1 cellular context compared by ENCODE assay signal in the genomic region with DNA sequence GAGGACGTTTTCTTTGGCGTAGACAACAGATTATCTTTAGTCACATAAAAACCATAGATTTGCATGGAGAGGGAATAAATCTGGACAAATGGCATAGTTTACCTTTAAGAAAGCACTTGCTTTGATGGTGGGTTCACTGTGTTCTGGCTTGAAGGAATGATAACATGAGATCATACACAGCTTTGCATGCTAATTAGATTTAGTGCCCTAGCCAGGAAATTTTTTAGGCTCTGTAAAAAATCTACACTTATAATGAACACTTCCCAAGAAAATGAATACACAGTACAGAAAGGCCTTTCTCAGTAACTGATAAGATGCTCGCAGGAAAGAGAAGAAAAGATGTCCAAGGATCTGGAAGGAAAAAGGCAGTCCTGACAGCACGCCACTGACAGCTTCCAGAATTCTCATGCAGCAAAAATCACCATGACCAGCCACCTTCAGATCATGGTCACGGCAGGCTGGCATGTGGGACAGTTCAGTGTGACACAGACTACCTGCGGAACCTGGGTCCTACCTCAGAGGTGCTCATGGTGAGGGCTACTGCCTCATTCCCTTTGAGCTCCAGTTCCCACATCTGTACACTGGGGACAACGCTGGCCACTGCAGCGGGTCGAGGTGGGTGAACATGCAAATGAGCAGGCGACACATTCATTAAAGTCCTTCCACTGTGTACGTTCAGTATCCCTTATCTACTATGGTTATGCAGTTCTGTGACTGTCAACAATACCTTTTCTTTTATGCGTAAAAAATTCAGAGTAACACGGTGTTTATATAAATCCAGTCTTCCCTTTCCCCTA.
A peak's percentile ranks its signal among the peaks of the same experiment; 100 is the strongest.
TF ChIP-seq lines count a peak whose summit lies in the region.

No MANE protein-coding gene starts in this region.

TF ChIP-seq in GM12878, 131 proteins besides CTCF, POLR2A, EP300 and RAD21 (continued from another document):
- TF ChIP-seq POU2F2 (IDR thresholded peaks at IDR 0.05; ENCODE audit: borderline replicate concordance, low read depth, low read length) = peak; percentile 52; the same call in 1 of the 3 replicates
- TF ChIP-seq, protein P1, sequence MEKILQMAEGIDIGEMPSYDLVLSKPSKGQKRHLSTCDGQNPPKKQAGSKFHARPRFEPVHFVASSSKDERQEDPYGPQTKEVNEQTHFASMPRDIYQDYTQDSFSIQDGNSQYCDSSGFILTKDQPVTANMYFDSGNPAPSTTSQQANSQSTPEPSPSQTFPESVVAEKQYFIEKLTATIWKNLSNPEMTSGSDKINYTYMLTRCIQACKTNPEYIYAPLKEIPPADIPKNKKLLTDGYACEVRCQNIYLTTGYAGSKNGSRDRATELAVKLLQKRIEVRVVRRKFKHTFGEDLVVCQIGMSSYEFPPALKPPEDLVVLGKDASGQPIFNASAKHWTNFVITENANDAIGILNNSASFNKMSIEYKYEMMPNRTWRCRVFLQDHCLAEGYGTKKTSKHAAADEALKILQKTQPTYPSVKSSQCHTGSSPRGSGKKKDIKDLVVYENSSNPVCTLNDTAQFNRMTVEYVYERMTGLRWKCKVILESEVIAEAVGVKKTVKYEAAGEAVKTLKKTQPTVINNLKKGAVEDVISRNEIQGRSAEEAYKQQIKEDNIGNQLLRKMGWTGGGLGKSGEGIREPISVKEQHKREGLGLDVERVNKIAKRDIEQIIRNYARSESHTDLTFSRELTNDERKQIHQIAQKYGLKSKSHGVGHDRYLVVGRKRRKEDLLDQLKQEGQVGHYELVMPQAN (conservative IDR thresholded peaks at IDR 0.05) = no peak
